13 cellular contexts compared by ENCODE assay signal in the genomic region with DNA sequence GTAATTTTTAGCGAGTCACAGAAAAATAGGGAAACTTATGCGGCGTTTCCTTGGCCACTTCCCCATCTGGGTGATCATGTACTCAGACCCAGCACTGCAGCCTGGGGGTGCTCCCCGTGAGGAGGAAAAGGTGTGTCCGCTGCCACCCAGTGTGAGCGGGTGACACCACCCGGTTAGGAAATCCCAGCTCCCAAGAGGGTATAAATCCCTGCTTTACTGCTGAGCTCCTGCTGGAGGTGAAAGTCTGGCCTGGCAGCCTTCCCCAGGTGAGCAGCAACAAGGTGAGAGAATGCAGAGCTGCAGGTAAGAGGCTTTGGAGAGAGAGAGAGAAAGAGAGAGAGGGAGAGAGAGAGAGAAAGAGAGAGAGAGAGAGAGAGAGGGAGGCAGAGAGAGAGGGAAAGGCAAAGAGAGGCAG. TPM values are rescaled to one million over a fixed set of nuclear protein-coding genes. Genes with fewer than 3 reads are reported as not detected.
A peak's percentile ranks its signal among the peaks of the same experiment; 100 is the strongest.
DNase-seq lines count a peak whose midpoint lies in the region; ATAC-seq and TF ChIP-seq lines count a peak whose summit lies in the region.
"Had no signal": no experiment of that assay in that cellular context is flagged by ENCODE, and none has a peak within 500 bp of the region (broad histone marks: within the 10 kb centered on the region; RNA-seq: fewer than 3 reads in every experiment).

Gene IL1R2, plus strand, starts transcription at position 230 of the 415 bp plus-strand sequence. CDS start 16,616 bp downstream, outside the sequence.

- no peak within 1 kb of the TSS for H3K27ac ChIP-seq in tibial artery
- H3K27ac ChIP-seq: VCaP had no signal

- no peaks in the 10 kb centered on the region for H3K9me3 ChIP-seq in tibial artery

- no peaks in the 10 kb centered on the region for H3K9me3 Mint-ChIP-seq in activated CD4-positive, alpha-beta memory T cell treated with anti-CD3 and anti-CD28 coated beads for 36 hours
- no peaks in the 10 kb centered on the region for H3K9me3 Mint-ChIP-seq in activated CD4-positive, alpha-beta memory T cell treated with anti-CD3 and anti-CD28 coated beads, Interleukin-2, amount 10 ng/mL, durations not matched to agents 7 days and 5 days
- H3K9me3 Mint-ChIP-seq in MCF 10A (ENCODE audit: unreplicated experiment), result no peaks in the 10 kb centered on the region
- H3K9me3 Mint-ChIP-seq: activated naive CD4-positive, alpha-beta T cell treated with anti-CD3 and anti-CD28 coated beads, Interleukin-2, amount 10 ng/mL, durations not matched to agents 7 days and 5 days; effector memory CD8-positive, alpha-beta T cell; H9 had no signal

- no peak within 1 kb of the TSS for H3K4me3 Mint-ChIP-seq in activated CD4-positive, alpha-beta memory T cell treated with anti-CD3 and anti-CD28 coated beads for 36 hours
- H3K4me3 Mint-ChIP-seq in activated CD4-positive, alpha-beta memory T cell treated with anti-CD3 and anti-CD28 coated beads, Interleukin-2, amount 10 ng/mL, durations not matched to agents 7 days and 5 days, result no peak within 1 kb of the TSS
- no peak within 1 kb of the TSS for H3K4me3 Mint-ChIP-seq in MCF 10A (ENCODE audit: unreplicated experiment)
- H3K4me3 Mint-ChIP-seq: activated naive CD4-positive, alpha-beta T cell treated with anti-CD3 and anti-CD28 coated beads, Interleukin-2, amount 10 ng/mL, durations not matched to agents 7 days and 5 days; effector memory CD8-positive, alpha-beta T cell; H9 had no signal

- POLR2A ChIA-PET in activated CD4-positive, alpha-beta memory T cell treated with anti-CD3 and anti-CD28 coated beads for 36 hours (lab: Charles Lee), result no interaction called here
- POLR2A ChIA-PET in activated CD4-positive, alpha-beta memory T cell treated with anti-CD3 and anti-CD28 coated beads, Interleukin-2, amount 10 ng/mL, durations not matched to agents 7 days and 5 days (lab: Charles Lee), result no interaction called here
- POLR2A ChIA-PET in MCF 10A (lab: Yijun Ruan, JAX), result interaction anchor here (0.6 kb wide), 1 partner anchor 634 kb away, joined by 3 read pairs; no protein-coding TSS in a partner anchor

- peaks cover 25% of the 10 kb centered on the region for H3K27me3 Mint-ChIP-seq in activated CD4-positive, alpha-beta memory T cell treated with anti-CD3 and anti-CD28 coated beads for 36 hours
- H3K27me3 Mint-ChIP-seq in activated CD4-positive, alpha-beta memory T cell treated with anti-CD3 and anti-CD28 coated beads, Interleukin-2, amount 10 ng/mL, durations not matched to agents 7 days and 5 days, result peaks cover 23% of the 10 kb centered on the region
- peaks cover 30% of the 10 kb centered on the region for H3K27me3 Mint-ChIP-seq in MCF 10A (ENCODE audit: insufficient read depth, unreplicated experiment)

- H3K27ac Mint-ChIP-seq in activated CD4-positive, alpha-beta memory T cell treated with anti-CD3 and anti-CD28 coated beads for 36 hours, result no peak within 1 kb of the TSS
- H3K27ac Mint-ChIP-seq in activated CD4-positive, alpha-beta memory T cell treated with anti-CD3 and anti-CD28 coated beads, Interleukin-2, amount 10 ng/mL, durations not matched to agents 7 days and 5 days, result no peak within 1 kb of the TSS
- no peak within 1 kb of the TSS for H3K27ac Mint-ChIP-seq in MCF 10A (ENCODE audit: low read depth, unreplicated experiment)
- H3K27ac Mint-ChIP-seq: activated naive CD4-positive, alpha-beta T cell treated with anti-CD3 and anti-CD28 coated beads, Interleukin-2, amount 10 ng/mL, durations not matched to agents 7 days and 5 days; effector memory CD8-positive, alpha-beta T cell had no signal

- no TSS peak for BruUV-seq in MCF 10A (replicated peaks; lab: Mats Ljungman, UMichigan)

- no peaks in the 10 kb centered on the region for H3K36me3 ChIP-seq in tibial artery

- no peak for DNase-seq in activated CD4-positive, alpha-beta memory T cell treated with anti-CD3 and anti-CD28 coated beads for 36 hours
- no peak for DNase-seq in activated CD4-positive, alpha-beta memory T cell treated with anti-CD3 and anti-CD28 coated beads, Interleukin-2, amount 10 ng/mL, durations not matched to agents 7 days and 5 days
- peak; percentile 54 for DNase-seq in MCF 10A (ENCODE audit: unreplicated experiment)
- peak; percentile 17 for DNase-seq in medulla oblongata (ENCODE audit: extremely low spot score)
- peak; percentile 32 to 71 for DNase-seq in tibial artery
- no peak for DNase-seq in NCI-H1092 (lab: John Stamatoyannopoulos, UW)
- DNase-seq in NCI-H524 treated with DMSO at 0.1 percent for 48 hours (lab: John Stamatoyannopoulos, UW), result no peak
- DNase-seq: activated naive CD4-positive, alpha-beta T cell treated with anti-CD3 and anti-CD28 coated beads, Interleukin-2, amount 10 ng/mL, durations not matched to agents 7 days and 5 days; effector memory CD8-positive, alpha-beta T cell; H9; NCI-H1694 had no signal

- no peaks in the 10 kb centered on the region for H3K36me3 Mint-ChIP-seq in activated CD4-positive, alpha-beta memory T cell treated with anti-CD3 and anti-CD28 coated beads for 36 hours
- no peaks in the 10 kb centered on the region for H3K36me3 Mint-ChIP-seq in activated CD4-positive, alpha-beta memory T cell treated with anti-CD3 and anti-CD28 coated beads, Interleukin-2, amount 10 ng/mL, durations not matched to agents 7 days and 5 days (ENCODE audit: low read depth)
- H3K36me3 Mint-ChIP-seq in MCF 10A (ENCODE audit: insufficient read depth, unreplicated experiment), result peaks cover 5% of the 10 kb centered on the region
- H3K36me3 Mint-ChIP-seq: activated naive CD4-positive, alpha-beta T cell treated with anti-CD3 and anti-CD28 coated beads, Interleukin-2, amount 10 ng/mL, durations not matched to agents 7 days and 5 days had no signal

- CTCF ChIA-PET in activated CD4-positive, alpha-beta memory T cell treated with anti-CD3 and anti-CD28 coated beads for 36 hours (lab: Charles Lee), result no interaction called here
- CTCF ChIA-PET in activated CD4-positive, alpha-beta memory T cell treated with anti-CD3 and anti-CD28 coated beads, Interleukin-2, amount 10 ng/mL, durations not matched to agents 7 days and 5 days (lab: Charles Lee), result no interaction called here
- CTCF ChIA-PET in MCF 10A (lab: Yijun Ruan, JAX), result interaction anchor here (1.0 kb wide), 1 partner anchor 107 kb away, joined by 3 read pairs; no protein-coding TSS in a partner anchor

- TF ChIP-seq CTCF in MCF 10A (IDR thresholded peaks at IDR 0.05; ENCODE audit: unreplicated experiment), result no peak
- TF ChIP-seq CTCF in tibial artery (IDR thresholded peaks at IDR 0.05), result no peak

- peaks cover 0 to under 1% of the 10 kb centered on the region in 2 donors for H3K27me3 ChIP-seq in tibial artery

- intact Hi-C loops in activated CD4-positive, alpha-beta memory T cell treated with anti-CD3 and anti-CD28 coated beads for 36 hours (cut with micrococcal nuclease), result no loop called here
- intact Hi-C loops in MCF 10A (cut with micrococcal nuclease), result no loop called here
- intact Hi-C loops in tibial artery (cut with DNase I; ENCODE audit: low total_unique reads), result no loop called here

- ATAC-seq in GM21381 (IDR thresholded peaks at IDR 0.05; ENCODE audit: unreplicated experiment), result no peak
- ATAC-seq: effector memory CD8-positive, alpha-beta T cell had no signal

- no peaks in the 10 kb centered on the region for H3K4me1 Mint-ChIP-seq in activated CD4-positive, alpha-beta memory T cell treated with anti-CD3 and anti-CD28 coated beads for 36 hours (ENCODE audit: low read depth)
- no peaks in the 10 kb centered on the region for H3K4me1 Mint-ChIP-seq in activated CD4-positive, alpha-beta memory T cell treated with anti-CD3 and anti-CD28 coated beads, Interleukin-2, amount 10 ng/mL, durations not matched to agents 7 days and 5 days
- peaks cover 20% of the 10 kb centered on the region for H3K4me1 Mint-ChIP-seq in MCF 10A (ENCODE audit: insufficient read depth, unreplicated experiment)

- H3K4me1 ChIP-seq in tibial artery, result no peaks in the 10 kb centered on the region

- no peak within 1 kb of the TSS for H3K4me3 ChIP-seq in tibial artery

RNA-seq across cellular contexts. Expression of gene IL1R2, which starts in this region (rescaled TPM):
- total RNA-seq in activated CD4-positive, alpha-beta memory T cell treated with anti-CD3 and anti-CD28 coated beads for 36 hours, result 10 to 100 TPM; 35.6 to 36.2 TPM
- under 1 TPM; 0.81 to 0.88 TPM for total RNA-seq in activated CD4-positive, alpha-beta memory T cell treated with anti-CD3 and anti-CD28 coated beads, Interleukin-2, amount 10 ng/mL, durations not matched to agents 7 days and 5 days
- not detected in 2 replicates for total RNA-seq in MCF 10A (2022)
- total RNA-seq: H9 had no signal

Comparison
In these comparisons a context has a peak if more than half of its experiments do, and no peak if none do; other contexts are left out.
1. RNA of gene IL1R2 (total RNA-seq): 35.6 to 36.2 TPM in activated CD4-positive, alpha-beta memory T cell treated with anti-CD3 and anti-CD28 coated beads for 36 hours; 0.81 to 0.88 TPM in activated CD4-positive, alpha-beta memory T cell treated with anti-CD3 and anti-CD28 coated beads, Interleukin-2, amount 10 ng/mL, durations not matched to agents 7 days and 5 days and not detected in MCF 10A; every median in the first group is over 10 times any median in the second.
2. Peak in DNase-seq in MCF 10A; RNA of the gene not detected or under 1 TPM.
3. DNase-seq: peak in medulla oblongata (single experiment) and tibial artery (2 of 2); none in activated CD4-positive, alpha-beta memory T cell treated with anti-CD3 and anti-CD28 coated beads for 36 hours (single experiment), activated CD4-positive, alpha-beta memory T cell treated with anti-CD3 and anti-CD28 coated beads, Interleukin-2, amount 10 ng/mL, durations not matched to agents 7 days and 5 days (single experiment), NCI-H1092 (single experiment) and NCI-H524 treated with DMSO at 0.1 percent for 48 hours (single experiment).